Comparison of ENCODE assay signal across 22 cellular contexts in genomic region chr6:128276311-128276710, GRCh38.
"Had no signal": no experiment of that assay in that cellular context is flagged by ENCODE, and none has a peak within 500 bp of the region (broad histone marks: within the 10 kb centered on the region; RNA-seq: fewer than 3 reads in every experiment).

No MANE protein-coding gene starts in this region.

- H3K4me3 Mint-ChIP-seq: activated naive CD4-positive, alpha-beta T cell treated with anti-CD3 and anti-CD28 coated beads for 36 hours; activated naive CD8-positive, alpha-beta T cell treated with anti-CD3 and anti-CD28 coated beads for 36 hours; naive thymus-derived CD4-positive, alpha-beta T cell; neural progenitor cell had no signal

- H3K4me3 ChIP-seq: hepatocyte, neural progenitor cell, spleen, tibial nerve had no signal

- H3K36me3 Mint-ChIP-seq: activated naive CD8-positive, alpha-beta T cell treated with anti-CD3 and anti-CD28 coated beads for 36 hours had no signal

- H3K36me3 ChIP-seq: brain microvascular endothelial cell, neural progenitor cell, spleen, tibial nerve, WERI-Rb-1 had no signal

- H3K27me3 Mint-ChIP-seq: activated naive CD8-positive, alpha-beta T cell treated with anti-CD3 and anti-CD28 coated beads for 36 hours had no signal

- H2AFZ ChIP-seq: hepatocyte, neural progenitor cell had no signal

- H3K9me3 Mint-ChIP-seq: activated naive CD4-positive, alpha-beta T cell treated with anti-CD3 and anti-CD28 coated beads for 36 hours; activated naive CD8-positive, alpha-beta T cell treated with anti-CD3 and anti-CD28 coated beads for 36 hours; neural progenitor cell had no signal

- DNase-seq: activated CD4-positive, alpha-beta T cell treated with anti-CD3 and anti-CD28 coated beads for 48 hours; activated CD4-positive, alpha-beta T cell treated with anti-CD3 and anti-CD28 coated beads, Interleukin-2, amount 50 U/mL, for 48 hours; activated CD8-positive, alpha-beta memory T cell treated with anti-CD3 and anti-CD28 coated beads for 24 hours; activated effector memory CD4-positive, alpha-beta T cell treated with anti-CD3 and anti-CD28 coated beads, Interleukin-2, amount 50 U/mL, for 16 hours; activated naive CD4-positive, alpha-beta T cell treated with anti-CD3 and anti-CD28 coated beads for 36 hours; activated naive CD8-positive, alpha-beta T cell treated with anti-CD3 and anti-CD28 coated beads for 36 hours; brain microvascular endothelial cell; caudate nucleus; midbrain; naive thymus-derived CD4-positive, alpha-beta T cell; occipital lobe; posterior cingulate gyrus; right cardiac atrium; spleen; stimulated activated naive CD4-positive, alpha-beta T cell treated with Interleukin-2 at 50 U/mL for 16 hours; T-helper 9 cell; WERI-Rb-1 had no signal

- ATAC-seq: activated CD4-positive, CD25-positive, alpha-beta regulatory T cell treated with anti-CD3 and anti-CD28 coated beads, Interleukin-2, amount 50 U/mL, for 24 hours; esophagus mucosa; naive thymus-derived CD4-positive, alpha-beta T cell; right cardiac atrium had no signal

- H3K27me3 ChIP-seq: brain microvascular endothelial cell, hepatocyte, neural progenitor cell, spleen, tibial nerve had no signal

- H3K27ac ChIP-seq: brain microvascular endothelial cell, hepatocyte, neural progenitor cell, spleen, tibial nerve, WERI-Rb-1 had no signal

- H3K9me3 ChIP-seq: spleen, tibial nerve had no signal

- H3K4me2 ChIP-seq: hepatocyte, neural progenitor cell had no signal

- H3K4me1 ChIP-seq: spleen had no signal

- H3K27ac Mint-ChIP-seq: activated naive CD4-positive, alpha-beta T cell treated with anti-CD3 and anti-CD28 coated beads for 36 hours; activated naive CD8-positive, alpha-beta T cell treated with anti-CD3 and anti-CD28 coated beads for 36 hours; naive thymus-derived CD4-positive, alpha-beta T cell; neural progenitor cell had no signal
